Comparison of ENCODE assay signal across 14 cellular contexts in the genomic region with DNA sequence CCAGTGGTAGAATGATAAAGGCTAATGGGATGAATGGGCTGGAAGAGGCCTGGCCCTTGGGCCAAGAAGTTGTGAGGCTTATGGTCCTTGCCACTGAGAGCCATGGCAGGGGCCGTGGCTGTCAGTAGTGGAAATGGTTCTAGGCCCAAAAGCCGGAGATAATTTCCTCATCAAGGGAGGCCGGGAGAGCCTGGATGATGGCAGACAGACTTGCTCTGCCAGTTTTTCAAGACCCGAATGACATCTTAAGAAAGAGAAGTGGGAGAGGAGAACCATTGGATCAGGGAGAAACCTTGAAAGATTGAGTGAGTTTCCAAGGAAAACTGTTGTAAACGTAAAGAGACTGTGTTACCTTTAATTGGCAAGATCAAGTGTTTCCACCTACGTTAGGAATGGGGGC. TPM values are rescaled to one million over a fixed set of nuclear protein-coding genes. Genes with fewer than 3 reads are reported as not detected.
DNase-seq lines count a peak whose midpoint lies in the region; ATAC-seq, FAIRE-seq and TF ChIP-seq lines count a peak whose summit lies in the region.
"Had no signal": no experiment of that assay in that cellular context is flagged by ENCODE, and none has a peak within 500 bp of the region (broad histone marks: within the 10 kb centered on the region; RNA-seq: fewer than 3 reads in every experiment).

No MANE protein-coding gene starts in this region.

- no peak for FAIRE-seq in keratinocyte (lab: Jason Lieb, UNC)

- no peaks in the 10 kb centered on the region for H4K20me1 ChIP-seq in keratinocyte (ENCODE audit: control insufficient read depth, extremely low read depth, insufficient read depth, low read length)

- H3K36me3 ChIP-seq in A673 (ENCODE audit: insufficient read depth, low read length, poor library complexity, severe bottlenecking) (no peaks in the 10 kb centered on the region), keratinocyte (ENCODE audit: control insufficient read depth in 2 of 2, extremely low read depth in 1 of 2, insufficient read depth in 2 of 2, low read length in 2 of 2) (no peaks in the 10 kb centered on the region)
- no peaks in the 10 kb centered on the region for H3K36me3 ChIP-seq in CD4-positive, alpha-beta memory T cell (ENCODE audit: insufficient read depth, low read length)
- H3K36me3 ChIP-seq: BE2C, HAP-1, right lobe of liver had no signal

- H3K4me1 ChIP-seq in A673 (ENCODE audit: insufficient read depth, low read length, poor library complexity, severe bottlenecking), result peaks cover 9% of the 10 kb centered on the region
- H3K4me1 ChIP-seq in CD4-positive, alpha-beta memory T cell (ENCODE audit: insufficient read depth, low read length), result peaks cover 19% of the 10 kb centered on the region
- peaks cover 22% of the 10 kb centered on the region for H3K4me1 ChIP-seq in keratinocyte (ENCODE audit: control insufficient read depth, extremely low read depth, insufficient read depth, low read length)
- H3K4me1 ChIP-seq: BE2C, right lobe of liver had no signal

- no peaks in the 10 kb centered on the region for H3K9me1 ChIP-seq in keratinocyte (ENCODE audit: control insufficient read depth, extremely low read depth, insufficient read depth, low read length)

- dilution Hi-C loops in keratinocyte (cut with MboI; ENCODE audit: extremely low pct_ligation_motif_present, low sequenced_read_pairs), result no loop called here

- TF ChIP-seq CTCF in A673 (conservative IDR thresholded peaks at IDR 0.05; ENCODE audit: low read depth, low read length) (no peak), WTC11 (IDR thresholded peaks at IDR 0.05) (no peak), keratinocyte (optimal IDR thresholded peaks at IDR 0.05 in 1 of 3, IDR thresholded peaks at IDR 0.05 in 1 of 3, conservative IDR thresholded peaks at IDR 0.05 in 1 of 3; ENCODE audit: extremely low read depth in 1 of 3, insufficient read depth in 2 of 3, low read length in 3 of 3) (no peak)

- ATAC-seq in WTC11 (no peak), GM19035 (IDR thresholded peaks at IDR 0.05; ENCODE audit: unreplicated experiment) (no peak)

- peak overlapping the region; percentile 20 for H3K27ac ChIP-seq in A673 (ENCODE audit: low read depth, low read length, poor library complexity, severe bottlenecking)
- no peak overlapping the region for H3K27ac ChIP-seq in CD4-positive, alpha-beta memory T cell (ENCODE audit: low read depth, low read length)
- H3K27ac ChIP-seq in keratinocyte (ENCODE audit: control insufficient read depth, insufficient read depth, low read length), result no peak overlapping the region
- H3K27ac ChIP-seq: right lobe of liver had no signal

- H3K79me2 ChIP-seq in keratinocyte (ENCODE audit: control insufficient read depth, insufficient read depth, low read length), result no peaks in the 10 kb centered on the region

- H3K9me3 ChIP-seq in A673 (ENCODE audit: low read depth, low read length, poor library complexity, severe bottlenecking), result no peaks in the 10 kb centered on the region
- no peaks in the 10 kb centered on the region for H3K9me3 ChIP-seq in CD4-positive, alpha-beta memory T cell (ENCODE audit: control insufficient read depth in 1 of 2, low read length in 2 of 2)
- H3K9me3 ChIP-seq in keratinocyte (ENCODE audit: control insufficient read depth, low read depth, low read length), result no peaks in the 10 kb centered on the region
- H3K9me3 ChIP-seq: BE2C, HAP-1, right lobe of liver had no signal

- H3K9me3 Mint-ChIP-seq in CD4-positive, alpha-beta memory T cell, result peaks cover 0 to 2% (median 0%) of the 10 kb centered on the region in 8 donors
- no peaks in the 10 kb centered on the region for H3K9me3 Mint-ChIP-seq in WTC11

- intact Hi-C loops in A673 (cut with micrococcal nuclease; ENCODE audit: unreplicated experiment), result no loop called here
- intact Hi-C loops in CD4-positive, alpha-beta memory T cell (cut with micrococcal nuclease), result no loop called here

- H3K4me3 Mint-ChIP-seq in CD4-positive, alpha-beta memory T cell, result peak overlapping the region in 1 of 8 donors; percentile 18
- H3K4me3 Mint-ChIP-seq in WTC11, result no peak overlapping the region

- H3K4me1 Mint-ChIP-seq in CD4-positive, alpha-beta memory T cell, result peaks cover 14 to 30% (median 19%) of the 10 kb centered on the region in 4 donors
- H3K4me1 Mint-ChIP-seq in WTC11, result peaks cover 45% of the 10 kb centered on the region

- no TSS peak for BruUV-seq in A673 (replicated peaks; lab: Mats Ljungman, UMichigan)

- H3K36me3 Mint-ChIP-seq in CD4-positive, alpha-beta memory T cell, result no peaks in the 10 kb centered on the region
- H3K36me3 Mint-ChIP-seq in WTC11, result no peaks in the 10 kb centered on the region

- H3K4me3 ChIP-seq in A673 (ENCODE audit: low read depth, low read length, poor library complexity, severe bottlenecking), result no peak overlapping the region
- H3K4me3 ChIP-seq in CD4-positive, alpha-beta memory T cell (ENCODE audit: low read length in 2 of 2), result no peak overlapping the region
- no peak overlapping the region for H3K4me3 ChIP-seq in keratinocyte (ENCODE audit: control insufficient read depth in 2 of 3, extremely low read depth in 1 of 3, insufficient read depth in 2 of 3, low read depth in 1 of 3, low read length in 3 of 3)
- H3K4me3 ChIP-seq: coronary artery, HAP-1, right lobe of liver had no signal

- H3K9ac ChIP-seq in keratinocyte (ENCODE audit: control insufficient read depth, extremely low read depth, insufficient read depth, low read length), result no peak overlapping the region

- H3K4me2 ChIP-seq in keratinocyte (ENCODE audit: control insufficient read depth, extremely low read depth, insufficient read depth, low read depth, low read length), result no peak overlapping the region

- H2AFZ ChIP-seq in keratinocyte (ENCODE audit: control insufficient read depth, low read length), result peak overlapping the region; percentile 66

- no peaks in the 10 kb centered on the region for H3K27me3 Mint-ChIP-seq in CD4-positive, alpha-beta memory T cell
- no peaks in the 10 kb centered on the region for H3K27me3 Mint-ChIP-seq in WTC11 (ENCODE audit: low read depth)

- CTCF ChIA-PET in A673 (lab: Charles Lee), result no interaction called here
- CTCF ChIA-PET in CD4-positive, alpha-beta memory T cell (lab: Charles Lee; ENCODE audit: partially characterized antibody), result interaction anchor here (1.8 to 1.9 kb wide), 2 partner anchors 16 to 263 kb away, joined by 8 to 9 read pairs; no protein-coding TSS in a partner anchor
- CTCF ChIA-PET in WTC11 (lab: Charles Lee), result interaction anchor here (0.7 to 2.3 kb wide), 2 partner anchors 16 to 185 kb away, joined by 3 to 9 read pairs; no protein-coding TSS in a partner anchor

- POLR2A ChIA-PET in A673 (lab: Charles Lee; ENCODE audit: low non-redundant PET) (no interaction called here), WTC11 (lab: Charles Lee) (no interaction called here)
- POLR2A ChIA-PET in CD4-positive, alpha-beta memory T cell (lab: Charles Lee; ENCODE audit: partially characterized antibody), result no interaction called here

- H3K27ac Mint-ChIP-seq in CD4-positive, alpha-beta memory T cell, result peak overlapping the region in 4 of 7 donors; percentile 66 to 93 (median 86)
- peak overlapping the region; percentile 72; the same call in 1 of the 2 replicates for H3K27ac Mint-ChIP-seq in WTC11

- DNase-seq in A673 (ENCODE audit: low spot score) (no peak), WTC11 (ENCODE audit: low spot score) (no peak), keratinocyte (ENCODE audit: low read depth, low spot score) (no peak), hypothalamus (lab: John Stamatoyannopoulos, UW) (no peak)
- DNase-seq in CD4-positive, alpha-beta memory T cell, result no peak
- DNase-seq in effector CD4-positive, alpha-beta T cell, result no peak
- DNase-seq: BE2C, MM.1S, NCI-H2029 treated with DMSO at 0.1 percent for 48 hours, NCI-H510A had no signal

- H3K27me3 ChIP-seq in A673 (replicated peaks; ENCODE audit: insufficient read depth, low read depth, low read length, poor library complexity) (no peaks in the 10 kb centered on the region), keratinocyte (ENCODE audit: control insufficient read depth, extremely low read depth, insufficient read depth, low read length) (no peaks in the 10 kb centered on the region)
- H3K27me3 ChIP-seq in CD4-positive, alpha-beta memory T cell (ENCODE audit: insufficient read depth, low read length), result no peaks in the 10 kb centered on the region
- H3K27me3 ChIP-seq: BE2C, right lobe of liver had no signal

TF ChIP-seq in WTC11, 78 proteins besides CTCF, POLR2A, EP300 and RAD21 (continues in another document):
- no peak for TF ChIP-seq NFATC4 (CRISPR knock-in tag; IDR thresholded peaks at IDR 0.05)
- no peak for TF ChIP-seq ZNF425 (CRISPR knock-in tag; conservative IDR thresholded peaks at IDR 0.05)

RNA-seq across cellular contexts. Expression of gene VPS54, which starts 46.3 kb away (rescaled TPM):
- 19.1 and 20.6 TPM in 2 replicates for total RNA-seq in A673 (2021)
- 10 to 100 TPM; 15.2 to 16.4 TPM for total RNA-seq in CD4-positive, alpha-beta memory T cell
- 1 to 10 TPM; 4.0 to 9.1 TPM for polyA plus RNA-seq in CD4-positive, alpha-beta memory T cell
- 12.4 to 14.6 TPM (median 13.5 TPM) in 3 replicates for total RNA-seq in WTC11 (2021)
- 9.5 to 18.2 TPM (median 10.6 TPM) in 3 replicates for polyA plus RNA-seq in keratinocyte
- polyA plus RNA-seq in keratinocyte (2011; ENCODE audit: low read depth), result 8.0 TPM
- 6.7 and 14.4 TPM in 2 replicates for polyA plus RNA-seq in keratinocyte (2011; cell fraction: cytosol; rRNA removed)
- polyA plus RNA-seq in keratinocyte (2011; cell fraction: nucleus; rRNA removed), result 10.0 and 13.1 TPM in 2 replicates
- polyA plus RNA-seq in keratinocyte (2012; ENCODE audit: low replicate concordance), result 11.2 and 11.5 TPM in 2 replicates
- 4.6 to 24.4 TPM (median 12.1 TPM) in 3 replicates for polyA minus RNA-seq in keratinocyte
- polyA minus RNA-seq in keratinocyte (2011; cell fraction: cytosol; rRNA and poly(A)+ RNA removed), result 9.4 TPM
- polyA minus RNA-seq in keratinocyte (2011; cell fraction: nucleus; rRNA and poly(A)+ RNA removed), result 9.5 and 22.2 TPM in 2 replicates
